ENCODE assay signal across 8 cellular contexts in the genomic region with DNA sequence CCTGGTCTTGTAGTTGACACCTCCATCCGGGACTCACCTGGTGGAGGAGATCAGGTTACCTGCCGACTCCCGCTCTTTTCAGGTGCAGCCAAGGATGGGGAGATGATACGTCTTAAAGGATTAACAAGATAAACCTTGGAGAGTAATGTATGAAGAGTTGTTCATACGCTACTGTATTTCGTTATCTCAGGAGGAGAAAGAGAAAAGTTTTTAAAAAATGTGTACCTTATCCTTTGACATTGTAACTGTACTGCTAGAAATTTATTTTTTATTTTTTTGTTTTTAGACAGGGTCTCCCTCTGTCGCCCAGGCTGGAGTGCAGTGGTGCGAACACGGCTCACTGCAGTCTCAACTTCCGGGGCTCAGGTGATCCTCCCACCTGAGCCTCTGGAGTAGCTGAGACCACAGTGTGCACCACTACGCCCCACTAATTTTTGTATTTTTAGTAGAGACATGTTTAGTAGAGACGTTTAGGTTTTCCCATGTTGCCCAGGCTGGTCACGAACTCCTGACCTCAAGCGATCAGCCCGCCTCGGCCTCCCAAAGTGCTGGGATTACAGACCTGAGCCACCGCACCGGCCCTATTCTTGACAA.
A peak's percentile ranks its signal among the peaks of the same experiment; 100 is the strongest.
DNase-seq lines count a peak whose midpoint lies in the region; ATAC-seq lines count a peak whose summit lies in the region.

No MANE protein-coding gene starts in this region.

- peaks cover 22% of the 10 kb centered on the region for H3K36me3 Mint-ChIP-seq in effector memory CD8-positive, alpha-beta T cell (ENCODE audit: insufficient read depth)

- peaks cover 24 to 28% of the 10 kb centered on the region in 2 donors for H3K4me1 Mint-ChIP-seq in effector memory CD8-positive, alpha-beta T cell (ENCODE audit: low read depth in 2 of 2)

- H3K9ac ChIP-seq in ES-I3 (ENCODE audit: low read depth, low read length): peak overlapping the region; percentile 72

- peak overlapping the region; percentile 65 for H2AFZ ChIP-seq in neuron (ENCODE audit: low read depth, low read length)

- no peak for ATAC-seq in effector memory CD8-positive, alpha-beta T cell (replicated peaks)
- no peak for ATAC-seq in GM21515 (IDR thresholded peaks at IDR 0.05; ENCODE audit: unreplicated experiment)

- H3K36me3 ChIP-seq in ES-I3 (ENCODE audit: insufficient read depth, low read length) (no peaks in the 10 kb centered on the region), neuron (ENCODE audit: insufficient read depth, low read length) (no peaks in the 10 kb centered on the region)

- H3K27ac Mint-ChIP-seq in effector memory CD8-positive, alpha-beta T cell: peak overlapping the region; percentile 96 to 97

- H3K4me1 ChIP-seq in ES-I3 (ENCODE audit: insufficient read depth, low read length): no peaks in the 10 kb centered on the region; the same call in 1 of the 2 replicates
- peaks cover 15% of the 10 kb centered on the region for H3K4me1 ChIP-seq in neuron (ENCODE audit: insufficient read depth, low read length)

- no peaks in the 10 kb centered on the region for H3K9me3 Mint-ChIP-seq in effector memory CD8-positive, alpha-beta T cell

- peak overlapping the region; percentile 49 for H3K4me3 ChIP-seq in neuron (ENCODE audit: low read length)

- H3K9me3 ChIP-seq in ES-I3 (ENCODE audit: control insufficient read depth, insufficient read depth, low read length): no peaks in the 10 kb centered on the region
- H3K9me3 ChIP-seq in neuron (ENCODE audit: low read length): no peaks in the 10 kb centered on the region

- peak; percentile 35 for DNase-seq in NCI-H1436 treated with DMSO at 0.1 percent for 48 hours (lab: John Stamatoyannopoulos, UW)
- DNase-seq in effector memory CD8-positive, alpha-beta T cell: no peak
- no peak for DNase-seq in NOMO-1 treated with dmso at 0.1 percent for 144 hours (lab: John Stamatoyannopoulos, UW; ENCODE audit: unreplicated experiment)
- DNase-seq in medulla oblongata (ENCODE audit: extremely low spot score): no peak
- no peak for DNase-seq in GOT3 (lab: John Stamatoyannopoulos, UW)

- no peaks in the 10 kb centered on the region for H3K27me3 Mint-ChIP-seq in effector memory CD8-positive, alpha-beta T cell

- peak overlapping the region; percentile 96 to 98 for H3K4me3 Mint-ChIP-seq in effector memory CD8-positive, alpha-beta T cell

- H3K27me3 ChIP-seq in neuron (ENCODE audit: insufficient read depth, low read length): no peaks in the 10 kb centered on the region
